ENCODE assay signal across 11 cellular contexts in genomic region chr1:160340866-160341265, GRCh38. TPM values are rescaled to one million over a fixed set of nuclear protein-coding genes. Genes with fewer than 3 reads are reported as not detected.
DNase-seq lines count a peak whose midpoint lies in the region; ATAC-seq and TF ChIP-seq lines count a peak whose summit lies in the region.
"Had no signal": no experiment of that assay in that cellular context is flagged by ENCODE, and none has a peak within 500 bp of the region (broad histone marks: within the 10 kb centered on the region; RNA-seq: fewer than 3 reads in every experiment).

No MANE protein-coding gene starts in this region.

- H3K4me3 Mint-ChIP-seq in activated naive CD4-positive, alpha-beta T cell treated with anti-CD3 and anti-CD28 coated beads for 36 hours = no peak overlapping the region
- peak overlapping the region; percentile 38 for H3K4me3 Mint-ChIP-seq in activated naive CD8-positive, alpha-beta T cell treated with anti-CD3 and anti-CD28 coated beads for 36 hours

- H3K4me3 ChIP-seq in thoracic aorta (peak overlapping the region; percentile 3), left lung (peak overlapping the region in 1 of 2 donors; percentile 93), upper lobe of right lung (no peak overlapping the region)

- no peak overlapping the region for H3K27ac ChIP-seq in thoracic aorta
- H3K27ac ChIP-seq in left lung = peak overlapping the region in 1 of 2 donors; percentile 21
- H3K27ac ChIP-seq in upper lobe of right lung = no peak overlapping the region
- H3K27ac ChIP-seq: C4-2B had no signal

- no peak for ATAC-seq in activated naive CD4-positive, alpha-beta T cell treated with anti-CD3 and anti-CD28 coated beads, Interleukin-2, amount 50 U/mL, for 72 hours
- ATAC-seq in thoracic aorta (ENCODE audit: insufficient number of reproducible peaks, low FRiP score, low read depth) (no peak), left lung (no peak), upper lobe of right lung (no peak)

- H3K27ac Mint-ChIP-seq in activated naive CD4-positive, alpha-beta T cell treated with anti-CD3 and anti-CD28 coated beads for 36 hours = peak overlapping the region; percentile 25
- no peak overlapping the region for H3K27ac Mint-ChIP-seq in activated naive CD4-positive, alpha-beta T cell treated with anti-CD3 and anti-CD28 coated beads, Interleukin-2, amount 50 U/mL, for 72 hours
- H3K27ac Mint-ChIP-seq in activated naive CD8-positive, alpha-beta T cell treated with anti-CD3 and anti-CD28 coated beads for 36 hours = peak overlapping the region; percentile 18

- H3K4me1 Mint-ChIP-seq in activated naive CD4-positive, alpha-beta T cell treated with anti-CD3 and anti-CD28 coated beads for 36 hours (ENCODE audit: low read depth) = peaks cover 41% of the 10 kb centered on the region
- peaks cover 35% of the 10 kb centered on the region for H3K4me1 Mint-ChIP-seq in activated naive CD8-positive, alpha-beta T cell treated with anti-CD3 and anti-CD28 coated beads for 36 hours

- intact Hi-C loops in activated naive CD4-positive, alpha-beta T cell treated with anti-CD3 and anti-CD28 coated beads for 36 hours (cut with micrococcal nuclease) = no loop called here
- intact Hi-C loops in left lung (cut with DNase I) (no loop called here), upper lobe of right lung (cut with DNase I) (no loop called here)

- CTCF ChIA-PET in activated naive CD4-positive, alpha-beta T cell treated with anti-CD3 and anti-CD28 coated beads for 36 hours (lab: Charles Lee) = interaction anchor here (0.7 kb wide), 2 partner anchors 20 to 244 kb away, joined by 3 read pairs; no protein-coding TSS in a partner anchor

- peaks cover 20% of the 10 kb centered on the region for H3K36me3 Mint-ChIP-seq in activated naive CD4-positive, alpha-beta T cell treated with anti-CD3 and anti-CD28 coated beads for 36 hours (ENCODE audit: low read depth)
- H3K36me3 Mint-ChIP-seq in activated naive CD4-positive, alpha-beta T cell treated with anti-CD3 and anti-CD28 coated beads, Interleukin-2, amount 50 U/mL, for 72 hours = peaks cover 32% of the 10 kb centered on the region in 2 donors
- H3K36me3 Mint-ChIP-seq in activated naive CD8-positive, alpha-beta T cell treated with anti-CD3 and anti-CD28 coated beads for 36 hours = peaks cover 18% of the 10 kb centered on the region

- H3K9me3 Mint-ChIP-seq in activated naive CD4-positive, alpha-beta T cell treated with anti-CD3 and anti-CD28 coated beads for 36 hours = no peaks in the 10 kb centered on the region
- no peaks in the 10 kb centered on the region for H3K9me3 Mint-ChIP-seq in activated naive CD4-positive, alpha-beta T cell treated with anti-CD3 and anti-CD28 coated beads, Interleukin-2, amount 50 U/mL, for 72 hours
- H3K9me3 Mint-ChIP-seq in activated naive CD8-positive, alpha-beta T cell treated with anti-CD3 and anti-CD28 coated beads for 36 hours = no peaks in the 10 kb centered on the region

- H3K4me1 ChIP-seq in thoracic aorta (ENCODE audit: control insufficient read depth in 1 of 2, low read depth in 2 of 2) = peaks cover 19 to 30% of the 10 kb centered on the region in 2 donors
- peaks cover 15 to 70% of the 10 kb centered on the region in 2 donors for H3K4me1 ChIP-seq in left lung
- peaks cover 33% of the 10 kb centered on the region for H3K4me1 ChIP-seq in upper lobe of right lung

- DNase-seq in activated naive CD4-positive, alpha-beta T cell treated with anti-CD3 and anti-CD28 coated beads for 36 hours = no peak
- DNase-seq in activated naive CD4-positive, alpha-beta T cell treated with anti-CD3 and anti-CD28 coated beads, Interleukin-2, amount 50 U/mL, for 72 hours (ENCODE audit: low spot score in 2 of 2) = no peak
- DNase-seq in activated naive CD8-positive, alpha-beta T cell treated with anti-CD3 and anti-CD28 coated beads for 36 hours = no peak
- DNase-seq in iris pigment epithelial cell (ENCODE audit: low read depth) = peak; percentile 16
- no peak for DNase-seq in thoracic aorta (ENCODE audit: low spot score)
- no peak for DNase-seq in left lung
- no peak for DNase-seq in upper lobe of right lung
- DNase-seq in mucosa of gallbladder (ENCODE audit: low spot score) = no peak
- DNase-seq: NCI-H526 had no signal

- H3K9me3 ChIP-seq in thoracic aorta (no peaks in the 10 kb centered on the region), left lung (no peaks in the 10 kb centered on the region), upper lobe of right lung (no peaks in the 10 kb centered on the region)

- H3K27me3 Mint-ChIP-seq in activated naive CD4-positive, alpha-beta T cell treated with anti-CD3 and anti-CD28 coated beads for 36 hours (ENCODE audit: low read depth) = no peaks in the 10 kb centered on the region
- no peaks in the 10 kb centered on the region for H3K27me3 Mint-ChIP-seq in activated naive CD8-positive, alpha-beta T cell treated with anti-CD3 and anti-CD28 coated beads for 36 hours

- TF ChIP-seq CTCF in thoracic aorta (IDR thresholded peaks at IDR 0.05) (no peak), left lung (IDR thresholded peaks at IDR 0.05) (no peak), upper lobe of right lung (IDR thresholded peaks at IDR 0.05) (no peak)

- H3K27me3 ChIP-seq in thoracic aorta (replicated peaks; ENCODE audit: insufficient read depth) (no peaks in the 10 kb centered on the region), left lung (no peaks in the 10 kb centered on the region), upper lobe of right lung (no peaks in the 10 kb centered on the region)

- H3K36me3 ChIP-seq in thoracic aorta = peaks cover 26% of the 10 kb centered on the region
- peaks cover 0 to 49% of the 10 kb centered on the region in 2 donors for H3K36me3 ChIP-seq in left lung
- H3K36me3 ChIP-seq in upper lobe of right lung = peaks cover 41% of the 10 kb centered on the region

RNA-seq across cellular contexts. Expression of gene COPA, which starts 2.2 kb away (rescaled TPM):
- 100 to 1,000 TPM in 1 of 2 experiments, 10 to 100 TPM in 1; 97.8 to 101 TPM for total RNA-seq in activated naive CD4-positive, alpha-beta T cell treated with anti-CD3 and anti-CD28 coated beads for 36 hours
- total RNA-seq in activated naive CD4-positive, alpha-beta T cell treated with anti-CD3 and anti-CD28 coated beads, Interleukin-2, amount 50 U/mL, for 72 hours = 100 to 1,000 TPM; 120 to 146 TPM
- total RNA-seq in activated naive CD8-positive, alpha-beta T cell treated with anti-CD3 and anti-CD28 coated beads for 36 hours = 100 to 1,000 TPM; 110 to 119 TPM
- total RNA-seq in thoracic aorta (100 to 1,000 TPM; 114 to 162 TPM), left lung (100 to 1,000 TPM; 174 to 181 TPM), upper lobe of right lung (142 TPM), mucosa of gallbladder (164 TPM)

RNA-seq across cellular contexts. Expression of gene NCSTN, which starts 2.3 kb away (rescaled TPM):
- 10 to 100 TPM; 27.4 to 29.4 TPM for total RNA-seq in activated naive CD4-positive, alpha-beta T cell treated with anti-CD3 and anti-CD28 coated beads for 36 hours
- 10 to 100 TPM; 43.5 to 53.0 TPM for total RNA-seq in activated naive CD4-positive, alpha-beta T cell treated with anti-CD3 and anti-CD28 coated beads, Interleukin-2, amount 50 U/mL, for 72 hours
- 10 to 100 TPM; 49.5 to 53.5 TPM for total RNA-seq in activated naive CD8-positive, alpha-beta T cell treated with anti-CD3 and anti-CD28 coated beads for 36 hours
- total RNA-seq in thoracic aorta (10 to 100 TPM; 49.4 to 67.1 TPM), left lung (10 to 100 TPM; 90.7 to 93.8 TPM), upper lobe of right lung (91.9 TPM), mucosa of gallbladder (106 TPM)

RNA-seq across cellular contexts. Expression of gene NHLH1, which starts 26.0 kb away (rescaled TPM):
- total RNA-seq in activated naive CD4-positive, alpha-beta T cell treated with anti-CD3 and anti-CD28 coated beads for 36 hours = under 1 TPM in 1 of 2 experiments, not detected in 1; 0.07 TPM
- total RNA-seq in activated naive CD4-positive, alpha-beta T cell treated with anti-CD3 and anti-CD28 coated beads, Interleukin-2, amount 50 U/mL, for 72 hours = under 1 TPM; 0.46 to 0.68 TPM
- under 1 TPM; 0.34 to 0.52 TPM for total RNA-seq in activated naive CD8-positive, alpha-beta T cell treated with anti-CD3 and anti-CD28 coated beads for 36 hours
- total RNA-seq in thoracic aorta (under 1 TPM in 1 of 2 donors, not detected in 1; 0.14 TPM), left lung (under 1 TPM; 0.09 to 0.26 TPM), upper lobe of right lung (not detected), mucosa of gallbladder (not detected)

RNA-seq across cellular contexts. Expression of gene PEX19, which starts 55.9 kb away (rescaled TPM):
- 10 to 100 TPM; 58.3 to 65.4 TPM for total RNA-seq in activated naive CD4-positive, alpha-beta T cell treated with anti-CD3 and anti-CD28 coated beads for 36 hours
- 10 to 100 TPM; 44.8 to 74.9 TPM for total RNA-seq in activated naive CD4-positive, alpha-beta T cell treated with anti-CD3 and anti-CD28 coated beads, Interleukin-2, amount 50 U/mL, for 72 hours
- total RNA-seq in activated naive CD8-positive, alpha-beta T cell treated with anti-CD3 and anti-CD28 coated beads for 36 hours = 10 to 100 TPM; 49.8 to 52.1 TPM
- total RNA-seq in thoracic aorta (10 to 100 TPM; 42.8 to 45.4 TPM), left lung (10 to 100 TPM; 42.9 to 57.1 TPM), upper lobe of right lung (64.2 TPM), mucosa of gallbladder (75.7 TPM)

RNA-seq across cellular contexts. Expression of gene VANGL2, which starts 59.5 kb away (rescaled TPM):
- under 1 TPM in 1 of 2 experiments, not detected in 1; 0.27 TPM for total RNA-seq in activated naive CD4-positive, alpha-beta T cell treated with anti-CD3 and anti-CD28 coated beads for 36 hours
- under 1 TPM; 0.05 to 0.18 TPM for total RNA-seq in activated naive CD4-positive, alpha-beta T cell treated with anti-CD3 and anti-CD28 coated beads, Interleukin-2, amount 50 U/mL, for 72 hours
- under 1 TPM; 0.24 to 0.31 TPM for total RNA-seq in activated naive CD8-positive, alpha-beta T cell treated with anti-CD3 and anti-CD28 coated beads for 36 hours
- total RNA-seq in thoracic aorta = 1 to 10 TPM in 1 of 2 donors, under 1 TPM in 1; 0.27 to 1.3 TPM
- 1 to 10 TPM; 2.7 to 5.5 TPM for total RNA-seq in left lung
- total RNA-seq in upper lobe of right lung = 6.3 TPM
- 6.5 TPM for total RNA-seq in mucosa of gallbladder
- total RNA-seq: T-helper 1 cell treated with Interleukin-12 subunit alpha and Interleukin-12 subunit beta and Interleukin-4 antibody, amounts not matched to agents 30 ng/mL and 1 ng/mL, for 36 hours had no signal

Comparison
In these comparisons a context has a peak if more than half of its experiments do, and no peak if none do; other contexts are left out.
1. H3K27ac Mint-ChIP-seq: peak in activated naive CD4-positive, alpha-beta T cell treated with anti-CD3 and anti-CD28 coated beads for 36 hours (single experiment) and activated naive CD8-positive, alpha-beta T cell treated with anti-CD3 and anti-CD28 coated beads for 36 hours (single experiment); none in activated naive CD4-positive, alpha-beta T cell treated with anti-CD3 and anti-CD28 coated beads, Interleukin-2, amount 50 U/mL, for 72 hours (0 of 2).